In the genomic region with DNA sequence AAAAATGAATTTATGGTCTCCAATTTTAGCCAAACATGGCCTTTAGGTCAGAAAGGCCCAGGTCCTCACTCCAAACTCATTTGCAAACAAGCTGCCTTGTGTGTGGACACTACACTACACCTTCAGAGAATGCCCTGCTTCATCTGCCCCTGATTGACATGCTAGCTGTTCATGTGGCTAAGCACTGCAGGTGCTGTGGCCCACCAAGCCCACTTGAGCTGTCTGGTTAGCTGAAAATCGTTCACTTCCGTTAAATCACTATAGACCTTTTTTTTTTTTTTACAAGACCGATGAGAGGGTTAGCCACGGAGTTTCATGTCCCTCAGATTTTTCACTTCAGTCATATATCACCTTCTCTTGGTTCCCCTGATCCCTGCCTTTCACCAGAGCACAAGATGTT, we compare ENCODE assay signal across 1 cellular context.
TF ChIP-seq lines count a peak whose summit lies in the region.

No MANE protein-coding gene starts in this region.

TF ChIP-seq in GM12878, 131 proteins besides CTCF, POLR2A, EP300 and RAD21 (continued from another document):
- no peak for TF ChIP-seq ZNF592 (IDR thresholded peaks at IDR 0.05)
- TF ChIP-seq PAX8 (IDR thresholded peaks at IDR 0.05): no peak
- no peak for TF ChIP-seq NR2C2 (IDR thresholded peaks at IDR 0.05; ENCODE audit: borderline replicate concordance, control insufficient read depth, insufficient read length, low read depth)
- no peak for TF ChIP-seq CHD4 (IDR thresholded peaks at IDR 0.05)
- TF ChIP-seq ZNF384 (IDR thresholded peaks at IDR 0.05; ENCODE audit: borderline replicate concordance, low read depth, low read length): peak; percentile 32; the same call in 1 of the 2 replicates
- TF ChIP-seq, protein P1, sequence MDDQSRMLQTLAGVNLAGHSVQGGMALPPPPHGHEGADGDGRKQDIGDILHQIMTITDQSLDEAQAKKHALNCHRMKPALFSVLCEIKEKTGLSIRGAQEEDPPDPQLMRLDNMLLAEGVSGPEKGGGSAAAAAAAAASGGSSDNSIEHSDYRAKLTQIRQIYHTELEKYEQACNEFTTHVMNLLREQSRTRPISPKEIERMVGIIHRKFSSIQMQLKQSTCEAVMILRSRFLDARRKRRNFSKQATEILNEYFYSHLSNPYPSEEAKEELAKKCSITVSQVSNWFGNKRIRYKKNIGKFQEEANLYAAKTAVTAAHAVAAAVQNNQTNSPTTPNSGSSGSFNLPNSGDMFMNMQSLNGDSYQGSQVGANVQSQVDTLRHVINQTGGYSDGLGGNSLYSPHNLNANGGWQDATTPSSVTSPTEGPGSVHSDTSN (IDR thresholded peaks at IDR 0.05; ENCODE audit: insufficient replicate concordance, low read depth, low read length): peak; percentile 35
- TF ChIP-seq YBX1 (IDR thresholded peaks at IDR 0.05): no peak
- TF ChIP-seq, protein P2, sequence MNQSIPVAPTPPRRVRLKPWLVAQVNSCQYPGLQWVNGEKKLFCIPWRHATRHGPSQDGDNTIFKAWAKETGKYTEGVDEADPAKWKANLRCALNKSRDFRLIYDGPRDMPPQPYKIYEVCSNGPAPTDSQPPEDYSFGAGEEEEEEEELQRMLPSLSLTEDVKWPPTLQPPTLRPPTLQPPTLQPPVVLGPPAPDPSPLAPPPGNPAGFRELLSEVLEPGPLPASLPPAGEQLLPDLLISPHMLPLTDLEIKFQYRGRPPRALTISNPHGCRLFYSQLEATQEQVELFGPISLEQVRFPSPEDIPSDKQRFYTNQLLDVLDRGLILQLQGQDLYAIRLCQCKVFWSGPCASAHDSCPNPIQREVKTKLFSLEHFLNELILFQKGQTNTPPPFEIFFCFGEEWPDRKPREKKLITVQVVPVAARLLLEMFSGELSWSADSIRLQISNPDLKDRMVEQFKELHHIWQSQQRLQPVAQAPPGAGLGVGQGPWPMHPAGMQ (IDR thresholded peaks at IDR 0.05; ENCODE audit: borderline replicate concordance): no peak
- peak; percentile 26; the same call in 1 of the 2 replicates for TF ChIP-seq RUNX3 (IDR thresholded peaks at IDR 0.05; ENCODE audit: low read length)
- TF ChIP-seq RELB (IDR thresholded peaks at IDR 0.05; ENCODE audit: low read depth): no peak
- TF ChIP-seq, protein P3, sequence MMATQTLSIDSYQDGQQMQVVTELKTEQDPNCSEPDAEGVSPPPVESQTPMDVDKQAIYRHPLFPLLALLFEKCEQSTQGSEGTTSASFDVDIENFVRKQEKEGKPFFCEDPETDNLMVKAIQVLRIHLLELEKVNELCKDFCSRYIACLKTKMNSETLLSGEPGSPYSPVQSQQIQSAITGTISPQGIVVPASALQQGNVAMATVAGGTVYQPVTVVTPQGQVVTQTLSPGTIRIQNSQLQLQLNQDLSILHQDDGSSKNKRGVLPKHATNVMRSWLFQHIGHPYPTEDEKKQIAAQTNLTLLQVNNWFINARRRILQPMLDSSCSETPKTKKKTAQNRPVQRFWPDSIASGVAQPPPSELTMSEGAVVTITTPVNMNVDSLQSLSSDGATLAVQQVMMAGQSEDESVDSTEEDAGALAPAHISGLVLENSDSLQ (IDR thresholded peaks at IDR 0.05): peak; percentile 85
- no peak for TF ChIP-seq MEF2B (IDR thresholded peaks at IDR 0.05; ENCODE audit: partially characterized antibody, poor library complexity, severe bottlenecking)
TF ChIP-seq in GM12878: peak in this region for 4.
